ENCODE assay signal across 8 cellular contexts in the genomic region with DNA sequence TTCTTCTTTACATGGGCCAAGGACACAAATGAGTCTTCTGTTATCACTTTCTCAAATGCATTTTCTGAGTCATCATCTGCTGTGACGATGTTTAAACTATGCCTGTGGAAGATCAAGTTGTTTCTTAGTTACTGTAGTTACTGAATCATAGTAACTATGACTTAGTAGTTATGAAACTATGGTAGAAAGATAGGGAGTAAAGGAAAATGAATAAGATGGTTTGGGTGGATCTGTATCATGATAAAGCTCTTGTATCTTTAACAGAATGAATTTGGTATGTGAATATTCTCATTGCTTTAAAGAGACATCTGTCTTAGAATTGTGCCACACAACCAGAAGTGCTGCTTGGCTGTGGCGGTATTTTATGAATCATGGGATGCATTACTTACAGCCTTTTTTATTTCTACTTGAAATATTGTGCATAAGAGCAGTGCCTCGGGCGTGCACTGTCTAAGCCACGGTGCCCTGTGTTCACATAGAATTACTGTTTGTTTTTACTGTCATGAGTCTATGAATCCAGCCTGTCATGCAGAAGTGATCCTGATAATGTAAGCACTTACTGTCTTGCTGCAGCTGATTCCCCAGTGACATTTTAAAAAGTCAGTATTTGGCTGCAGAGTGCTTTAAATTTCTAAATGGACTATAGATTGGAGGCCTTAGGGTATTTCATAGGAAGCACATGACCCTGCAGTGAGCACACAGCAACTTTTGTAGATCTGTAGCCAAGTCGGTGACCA.
A peak's percentile ranks its signal among the peaks of the same experiment; 100 is the strongest.
DNase-seq lines count a peak whose midpoint lies in the region; ATAC-seq, FAIRE-seq and TF ChIP-seq lines count a peak whose summit lies in the region.

No MANE protein-coding gene starts in this region.

- FAIRE-seq in H54 (lab: Jason Lieb, UNC), result peak; percentile 93

- no peak for TF ChIP-seq POLR2A in H54 (IDR thresholded peaks at IDR 0.05; ENCODE audit: low read depth, low read length)

- peak; percentile 32 for DNase-seq in H54 (ENCODE audit: insufficient read length, low spot score)
- peak; percentile 62 to 75 for DNase-seq in SW 1271 (lab: John Stamatoyannopoulos, UW)
- DNase-seq in fibroblast of peridontal ligament (ENCODE audit: extremely low read depth), result peak; percentile 97
- peak; percentile 61 for DNase-seq in retina
- DNase-seq in HuH-7 (ENCODE audit: low spot score), result no peak
- no peak for DNase-seq in midbrain (lab: John Stamatoyannopoulos, UW)

- ATAC-seq in HG03520 (IDR thresholded peaks at IDR 0.05; ENCODE audit: unreplicated experiment) (no peak), GM18511 (IDR thresholded peaks at IDR 0.05; ENCODE audit: unreplicated experiment) (no peak)

Comparison
In these comparisons a context has a peak if more than half of its experiments do, and no peak if none do; other contexts are left out.
1. DNase-seq: peak in H54 (single experiment), SW 1271 (2 of 2), fibroblast of peridontal ligament (single experiment) and retina (single experiment); none in HuH-7 (single experiment) and midbrain (single experiment).